ENCODE assay signal across 1 cellular context in genomic region chr16:70737377-70738082, GRCh38.
A peak's percentile ranks its signal among the peaks of the same experiment; 100 is the strongest.
TF ChIP-seq lines count a peak whose summit lies in the region.

No MANE protein-coding gene starts in this region.

TF ChIP-seq in GM12878, 131 proteins besides CTCF, POLR2A, EP300 and RAD21 (continued from another document):
- TF ChIP-seq CUX1 (IDR thresholded peaks at IDR 0.05; ENCODE audit: insufficient replicate concordance, low read depth, low read length) (no peak), ASH2L (IDR thresholded peaks at IDR 0.05; ENCODE audit: borderline replicate concordance, low read depth) (peak; percentile 84; the same call in 1 of the 2 replicates), HDAC2 (IDR thresholded peaks at IDR 0.05) (no peak), EED (IDR thresholded peaks at IDR 0.05; ENCODE audit: low read depth) (peak; percentile 82), POU2F2 (IDR thresholded peaks at IDR 0.05; ENCODE audit: borderline replicate concordance, low read depth, low read length) (no peak; the same call in 2 of the 3 replicates), SIX5 (IDR thresholded peaks at IDR 0.05; ENCODE audit: low read depth, low read length, severe bottlenecking) (no peak), MYB (IDR thresholded peaks at IDR 0.05; ENCODE audit: borderline replicate concordance, low read depth, low read length) (no peak), IKZF2 (IDR thresholded peaks at IDR 0.05) (peak; percentile 86 to 87), PBX3 (IDR thresholded peaks at IDR 0.05; ENCODE audit: insufficient replicate concordance, low read depth, low read length) (peak; percentile 3), KLF5 (IDR thresholded peaks at IDR 0.05; ENCODE audit: partially characterized antibody) (peak; percentile 91), SP1 (IDR thresholded peaks at IDR 0.05; ENCODE audit: low read depth, low read length) (peak; percentile 54), NFYA (IDR thresholded peaks at IDR 0.05; ENCODE audit: borderline replicate concordance, low read depth, low read length) (no peak), ZNF592 (IDR thresholded peaks at IDR 0.05) (no peak), CREB1 (IDR thresholded peaks at IDR 0.05; ENCODE audit: low read depth) (peak; percentile 96), NFXL1 (IDR thresholded peaks at IDR 0.05; ENCODE audit: borderline replicate concordance) (no peak), POLR2AphosphoS5 (IDR thresholded peaks at IDR 0.05; ENCODE audit: low read length) (peak; percentile 77), USF1 (IDR thresholded peaks at IDR 0.05; ENCODE audit: borderline replicate concordance, extremely low read length, insufficient read depth, low read depth, low read length) (peak; percentile 81), TCF7 (IDR thresholded peaks at IDR 0.05; ENCODE audit: borderline replicate concordance) (no peak), POLR2AphosphoS2 (IDR thresholded peaks at IDR 0.05; ENCODE audit: low read depth, low read length) (no peak), ATF7 (IDR thresholded peaks at IDR 0.05; ENCODE audit: low read depth) (peak; percentile 90)
